ENCODE assay signal across 20 cellular contexts in the genomic region with DNA sequence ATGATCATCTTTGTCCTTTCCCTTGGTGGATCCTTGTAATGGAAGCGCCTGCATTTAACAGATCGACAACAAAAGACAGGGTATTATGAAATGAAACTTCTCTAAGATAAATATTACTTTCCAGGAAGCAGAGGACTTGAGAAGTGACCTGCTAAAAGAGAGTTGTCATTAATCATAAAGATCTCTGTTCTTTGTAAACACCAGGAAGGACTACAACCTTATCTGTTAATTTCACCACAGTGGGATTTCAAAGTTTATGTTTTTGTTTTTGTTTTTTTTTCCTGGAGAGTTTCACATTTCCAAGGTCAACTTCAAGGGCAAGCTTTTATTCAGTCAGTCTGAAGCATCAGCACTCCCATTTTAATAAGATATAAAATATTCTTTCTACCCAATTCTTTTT.
"Had no signal": no experiment of that assay in that cellular context is flagged by ENCODE, and none has a peak within 500 bp of the region (broad histone marks: within the 10 kb centered on the region; RNA-seq: fewer than 3 reads in every experiment).

No MANE protein-coding gene starts in this region.

- H3K27ac ChIP-seq: SJSA1, SK-N-MC had no signal

- DNase-seq: Karpas-422, KG1, MG63, NCI-H1092, NCI-H1105 treated with DMSO at 0.1 percent for 48 hours, NCI-H1436, NCI-H187, NCI-H2029, NCI-H2081 treated with DMSO at 0.1 percent for 48 hours, NCI-H2171, NCI-H226, NCI-H446, NCI-H510A, NCI-H524 treated with DMSO at 0.1 percent for 48 hours, NCI-H774, Right ventricle myocardium superior, RPMI8226, SIG-M5 had no signal

- H3K4me3 ChIP-seq: MG63, SJSA1, SK-N-MC had no signal

- H3K9me3 ChIP-seq: MG63, SJSA1 had no signal

- H3K36me3 ChIP-seq: MG63, SJSA1 had no signal

- H3K27me3 ChIP-seq: MG63, SJSA1 had no signal
